9 cellular contexts compared by ENCODE assay signal in genomic region chr20:43824699-43825402, GRCh38.
A peak's percentile ranks its signal among the peaks of the same experiment; 100 is the strongest.
DNase-seq lines count a peak whose midpoint lies in the region; ATAC-seq and TF ChIP-seq lines count a peak whose summit lies in the region.
"Had no signal": no experiment of that assay in that cellular context is flagged by ENCODE, and none has a peak within 500 bp of the region (broad histone marks: within the 10 kb centered on the region; RNA-seq: fewer than 3 reads in every experiment).

No MANE protein-coding gene starts in this region.

- no peak overlapping the region for H3K4me3 Mint-ChIP-seq in nephron progenitor cell
- H3K4me3 Mint-ChIP-seq in CD8-positive, alpha-beta memory T cell = no peak overlapping the region
- H3K4me3 Mint-ChIP-seq: activated naive CD4-positive, alpha-beta T cell treated with anti-CD3 and anti-CD28 coated beads, Interleukin-2, amount 50 U/mL, for 24 hours had no signal

- H3K27me3 ChIP-seq in CD8-positive, alpha-beta memory T cell (ENCODE audit: insufficient read depth, low read length, poor library complexity, severe bottlenecking) = no peaks in the 10 kb centered on the region

- no peaks in the 10 kb centered on the region for H3K36me3 ChIP-seq in CD8-positive, alpha-beta memory T cell (ENCODE audit: insufficient read depth, low read length)

- TF ChIP-seq CTCF in nephron progenitor cell (IDR thresholded peaks at IDR 0.05) = no peak

- CTCF ChIA-PET in CD8-positive, alpha-beta memory T cell (lab: Charles Lee) = no interaction called here

- no peaks in the 10 kb centered on the region for H3K4me1 ChIP-seq in CD8-positive, alpha-beta memory T cell (ENCODE audit: insufficient read depth, low read length)

- no peak overlapping the region for H3K27ac Mint-ChIP-seq in nephron progenitor cell
- peak overlapping the region in 1 of 8 donors; percentile 64 for H3K27ac Mint-ChIP-seq in CD8-positive, alpha-beta memory T cell
- H3K27ac Mint-ChIP-seq: activated naive CD4-positive, alpha-beta T cell treated with anti-CD3 and anti-CD28 coated beads, Interleukin-2, amount 50 U/mL, for 24 hours had no signal

- no peaks in the 10 kb centered on the region for H3K4me1 Mint-ChIP-seq in nephron progenitor cell
- H3K4me1 Mint-ChIP-seq in CD8-positive, alpha-beta memory T cell = no peaks in the 10 kb centered on the region
- H3K4me1 Mint-ChIP-seq: activated naive CD4-positive, alpha-beta T cell treated with anti-CD3 and anti-CD28 coated beads, Interleukin-2, amount 50 U/mL, for 24 hours had no signal

- no peaks in the 10 kb centered on the region for H3K36me3 Mint-ChIP-seq in nephron progenitor cell (ENCODE audit: low read depth)
- H3K36me3 Mint-ChIP-seq in CD8-positive, alpha-beta memory T cell = no peaks in the 10 kb centered on the region
- H3K36me3 Mint-ChIP-seq: activated naive CD4-positive, alpha-beta T cell treated with anti-CD3 and anti-CD28 coated beads, Interleukin-2, amount 50 U/mL, for 24 hours had no signal

- peaks cover 34% of the 10 kb centered on the region for H3K27me3 Mint-ChIP-seq in nephron progenitor cell (ENCODE audit: low read depth, poor library complexity)
- peaks cover 12 to 15% of the 10 kb centered on the region in 2 donors for H3K27me3 Mint-ChIP-seq in CD8-positive, alpha-beta memory T cell
- H3K27me3 Mint-ChIP-seq: activated naive CD4-positive, alpha-beta T cell treated with anti-CD3 and anti-CD28 coated beads, Interleukin-2, amount 50 U/mL, for 24 hours had no signal

- no peaks in the 10 kb centered on the region for H3K9me3 Mint-ChIP-seq in nephron progenitor cell
- peaks cover 0 to 3% (median 0%) of the 10 kb centered on the region in 5 donors for H3K9me3 Mint-ChIP-seq in CD8-positive, alpha-beta memory T cell
- H3K9me3 Mint-ChIP-seq: activated naive CD4-positive, alpha-beta T cell treated with anti-CD3 and anti-CD28 coated beads, Interleukin-2, amount 50 U/mL, for 24 hours had no signal

- ATAC-seq in GM18861 (IDR thresholded peaks at IDR 0.05; ENCODE audit: unreplicated experiment) (peak; percentile 59), GM18868 (IDR thresholded peaks at IDR 0.05; ENCODE audit: unreplicated experiment) (no peak)

- POLR2A ChIA-PET in CD8-positive, alpha-beta memory T cell (lab: Charles Lee) = no interaction called here

- H3K9me3 ChIP-seq in CD8-positive, alpha-beta memory T cell (ENCODE audit: low read length) = no peaks in the 10 kb centered on the region

- DNase-seq in M059J (ENCODE audit: low read depth) = peak; percentile 47
- DNase-seq in cerebellar cortex (ENCODE audit: low spot score) = peak; percentile 78
- DNase-seq in nephron progenitor cell = peak; percentile 34
- DNase-seq in stimulated activated CD4-positive, alpha-beta T cell treated with anti-CD3 and anti-CD28 coated beads, Interleukin-2, amount 100 ng/mL, for 48 hours = no peak
- DNase-seq in CD8-positive, alpha-beta memory T cell = no peak

- no peak overlapping the region for H3K4me3 ChIP-seq in CD8-positive, alpha-beta memory T cell (ENCODE audit: low read length)

- H3K27ac ChIP-seq in CD8-positive, alpha-beta memory T cell (ENCODE audit: low read depth, low read length) = no peak overlapping the region
- H3K27ac ChIP-seq: HL-60 had no signal

Comparison
In these comparisons a context has a peak if more than half of its experiments do, and no peak if none do; other contexts are left out.
1. DNase-seq: peak in M059J (single experiment), cerebellar cortex (single experiment) and nephron progenitor cell (single experiment); none in stimulated activated CD4-positive, alpha-beta T cell treated with anti-CD3 and anti-CD28 coated beads, Interleukin-2, amount 100 ng/mL, for 48 hours (0 of 2) and CD8-positive, alpha-beta memory T cell (0 of 5).